8 cellular contexts compared by ENCODE assay signal in the genomic region with DNA sequence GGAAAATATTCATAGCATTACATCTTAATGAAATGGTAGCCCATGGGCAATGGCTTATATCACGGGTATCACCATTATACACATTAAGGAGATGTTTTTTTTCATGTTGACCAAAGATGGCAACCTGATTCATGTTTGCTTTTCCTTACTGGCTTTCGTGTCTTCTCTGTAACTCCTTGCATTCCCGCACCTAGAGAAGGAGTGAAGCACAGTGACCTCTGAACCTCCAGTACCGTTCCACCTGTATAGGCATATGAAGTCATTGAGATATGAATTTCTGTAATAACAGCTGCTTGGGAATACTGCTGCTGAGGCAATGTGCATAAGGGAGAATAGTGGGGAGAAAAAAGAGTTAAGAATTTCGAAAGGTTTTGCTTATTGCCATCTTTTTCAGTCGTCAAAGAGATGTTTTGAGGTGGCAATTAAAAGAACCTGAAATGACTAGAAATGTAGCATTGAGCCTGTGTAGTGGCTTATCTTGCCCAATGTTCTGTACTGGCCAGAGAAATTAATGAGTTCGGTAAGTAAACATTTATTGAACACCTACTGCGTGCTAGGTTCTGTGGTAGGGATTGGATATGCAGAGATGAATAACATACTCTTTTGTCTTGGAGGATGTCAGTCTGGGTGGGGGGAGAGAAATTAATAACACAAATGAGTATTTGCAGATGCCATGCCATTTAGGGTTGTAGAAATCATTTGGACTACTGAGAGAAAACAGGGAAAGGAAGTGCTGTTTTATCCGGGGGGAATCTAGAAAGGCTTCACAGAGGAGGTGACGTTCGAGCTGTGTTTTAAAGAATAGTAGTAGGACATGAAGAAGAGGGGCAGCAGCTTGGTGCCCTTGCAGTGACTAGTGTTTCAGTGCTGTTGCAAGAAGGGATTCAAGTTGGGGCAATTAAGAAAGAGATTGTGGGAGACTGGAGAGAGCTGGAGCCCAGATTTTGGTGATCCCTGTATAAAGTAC. TPM values are rescaled to one million over a fixed set of nuclear protein-coding genes. Genes with fewer than 3 reads are reported as not detected.
DNase-seq lines count a peak whose midpoint lies in the region; ATAC-seq and TF ChIP-seq lines count a peak whose summit lies in the region.

No MANE protein-coding gene starts in this region.

- peak overlapping the region; percentile 95 for H3K9ac ChIP-seq in GM23248

- H3K27ac ChIP-seq in GM23248: peak overlapping the region; percentile 95
- H3K27ac ChIP-seq in esophagus (ENCODE audit: low read depth in 2 of 2, low read length in 1 of 2): no peak overlapping the region

- H3K27me3 ChIP-seq in GM23248 (replicated peaks; ENCODE audit: insufficient read depth) (no peaks in the 10 kb centered on the region), esophagus (ENCODE audit: control insufficient read depth in 1 of 2, insufficient read depth in 2 of 2, low read length in 2 of 2) (no peaks in the 10 kb centered on the region)

- DNase-seq in GM23248 (peak; percentile 58), RKO (ENCODE audit: low spot score) (peak; percentile 70), retinal pigment epithelial cell (ENCODE audit: low read depth) (no peak), SHP77 (lab: John Stamatoyannopoulos, UW) (no peak)

- H3K4me1 ChIP-seq in GM23248 (ENCODE audit: insufficient read depth) (peaks cover 47% of the 10 kb centered on the region), esophagus (ENCODE audit: control insufficient read depth in 2 of 2, insufficient read depth in 2 of 2, low read length in 1 of 2) (peaks cover 0 to 1% of the 10 kb centered on the region in 2 donors)

- ATAC-seq in GM18498 (IDR thresholded peaks at IDR 0.05; ENCODE audit: unreplicated experiment) (no peak), HG02623 (IDR thresholded peaks at IDR 0.05; ENCODE audit: unreplicated experiment) (no peak), HG03457 (IDR thresholded peaks at IDR 0.05; ENCODE audit: unreplicated experiment) (no peak)

- H3K36me3 ChIP-seq in GM23248 (ENCODE audit: low read depth) (peaks cover 1% of the 10 kb centered on the region; the same call in 1 of the 2 replicates), esophagus (ENCODE audit: control insufficient read depth in 2 of 2, insufficient read depth in 2 of 2, low read length in 1 of 2) (peaks cover 0 to 4% of the 10 kb centered on the region in 2 donors)

- in situ Hi-C loops in GM23248 (cut with MboI): no loop called here

- H3K4me3 ChIP-seq in GM23248: peak overlapping the region; percentile 99
- H3K4me3 ChIP-seq in esophagus (ENCODE audit: low read depth in 1 of 2, low read length in 2 of 2): peak overlapping the region; percentile 32 to 75
- peak overlapping the region; percentile 98 for H3K4me3 ChIP-seq in retinal pigment epithelial cell (ENCODE audit: low read length)

- peaks cover 30% of the 10 kb centered on the region; the same call in 1 of the 2 replicates for H4K20me1 ChIP-seq in GM23248 (ENCODE audit: insufficient read depth)

- no peak overlapping the region for H2AFZ ChIP-seq in GM23248

- peaks cover 89% of the 10 kb centered on the region for H3K79me2 ChIP-seq in GM23248 (ENCODE audit: insufficient read depth)

- 26% methylated on average over 11 of the region's 11 CpGs for WGBS in GM23248 (ENCODE audit: low coverage in 1 of 2, low lambda C conversion rate in 2 of 2, missing lambda C conversion rate in 2 of 2), 2 experiments
- WGBS in esophagus, 2 donors: 26 to 27% methylated on average over 11 of the region's 11 CpGs

- H3K9me3 ChIP-seq in GM23248 (ENCODE audit: low read depth): no peaks in the 10 kb centered on the region
- peaks cover 0 to 2% of the 10 kb centered on the region in 2 donors for H3K9me3 ChIP-seq in esophagus (ENCODE audit: control insufficient read depth in 2 of 2, insufficient read depth in 1 of 2, low read depth in 1 of 2, low read length in 1 of 2)

- no peaks in the 10 kb centered on the region for H3K9me2 ChIP-seq in GM23248 (ENCODE audit: insufficient read depth)

- TF ChIP-seq CTCF in retinal pigment epithelial cell (conservative IDR thresholded peaks at IDR 0.05; ENCODE audit: low read depth, low read length): no peak

- peak overlapping the region; percentile 100 for H3K4me2 ChIP-seq in GM23248 (ENCODE audit: unreplicated experiment)

- H3F3A ChIP-seq in GM23248 (ENCODE audit: insufficient read depth): peaks cover 54% of the 10 kb centered on the region

RNA-seq across cellular contexts. Expression of a gene that starts 2.5 kb away (rescaled TPM):
- total RNA-seq in GM23248 (2014; rRNA removed; shearing (Covaris generic)): 33.9 and 36.2 TPM in 2 replicates
- polyA plus RNA-seq in GM23248 (2016; fragmentation: Nextera tagmentation; extraction: Ambion mirVana) (15.7 and 16.0 TPM in 2 replicates), esophagus (10 to 100 TPM in 1 of 2 donors, 1 to 10 TPM in 1; 9.5 to 12.5 TPM)

RNA-seq across cellular contexts. Expression of a gene that starts 50.5 kb away (rescaled TPM):
- total RNA-seq in GM23248 (2014; rRNA removed; shearing (Covaris generic)): 12.3 and 17.4 TPM in 2 replicates
- polyA plus RNA-seq in GM23248 (2016; fragmentation: Nextera tagmentation; extraction: Ambion mirVana) (3.8 TPM in 2 replicates), esophagus (10 to 100 TPM; 17.8 to 23.5 TPM)

Comparison
In these comparisons a context has a peak if more than half of its experiments do, and no peak if none do; other contexts are left out.
1. DNase-seq: peak in GM23248 (single experiment) and RKO (single experiment); none in retinal pigment epithelial cell (single experiment) and SHP77 (0 of 2).
2. Peak in every context shown above with its lines, with median percentiles within 50 percentile points of each other: H3K4me3 ChIP-seq.